In genomic region chr6:90397929-90398674, GRCh38 we compare ENCODE assay signal across 8 cellular contexts.
DNase-seq lines count a peak whose midpoint lies in the region; ATAC-seq, FAIRE-seq and TF ChIP-seq lines count a peak whose summit lies in the region.

No MANE protein-coding gene starts in this region.

- H3K4me2 ChIP-seq in PC-9: peak overlapping the region; percentile 34

- no peaks in the 10 kb centered on the region for H3K9me2 ChIP-seq in PC-9 (ENCODE audit: insufficient read depth)

- H3K27me3 ChIP-seq in PC-9 (ENCODE audit: insufficient read depth, low read depth): no peaks in the 10 kb centered on the region
- H3K27me3 ChIP-seq in pancreas: no peaks in the 10 kb centered on the region
- peaks cover 0 to 22% (median 0%) of the 10 kb centered on the region in 4 donors for H3K27me3 ChIP-seq in esophagus squamous epithelium
- H3K27me3 ChIP-seq in WERI-Rb-1 (ENCODE audit: insufficient read depth, low read depth, severe bottlenecking): no peaks in the 10 kb centered on the region

- TF ChIP-seq CTCF in PC-9 (conservative IDR thresholded peaks at IDR 0.05) (no peak), pancreas (IDR thresholded peaks at IDR 0.05) (no peak), esophagus squamous epithelium (IDR thresholded peaks at IDR 0.05) (no peak), WERI-Rb-1 (IDR thresholded peaks at IDR 0.05; ENCODE audit: low read depth, low read length) (no peak)

- no peak for FAIRE-seq in pancreas (lab: Jason Lieb, UNC)

- CTCF ChIA-PET in PC-9 (lab: Charles Lee): interaction anchor here (0.6 kb wide), 1 partner anchor 577 kb away, joined by 14 read pairs; no protein-coding TSS in a partner anchor

- H3K4me3 ChIP-seq in PC-9 (no peak overlapping the region), pancreas (no peak overlapping the region), esophagus squamous epithelium (no peak overlapping the region), WERI-Rb-1 (ENCODE audit: low read depth, low read length) (no peak overlapping the region)

- TF ChIP-seq POLR2A in esophagus squamous epithelium (IDR thresholded peaks at IDR 0.05): no peak

- WGBS in pancreas, 2 donors: 44 to 49% methylated on average over 5 of the region's 5 CpGs
- WGBS in esophagus squamous epithelium, 2 donors: 52 to 54% methylated on average over 5 of the region's 5 CpGs

- no peaks in the 10 kb centered on the region for H3K36me3 ChIP-seq in PC-9 (ENCODE audit: low read depth)
- H3K36me3 ChIP-seq in pancreas: no peaks in the 10 kb centered on the region
- H3K36me3 ChIP-seq in esophagus squamous epithelium: no peaks in the 10 kb centered on the region
- no peaks in the 10 kb centered on the region for H3K36me3 ChIP-seq in WERI-Rb-1

- DNase-seq in PC-9 (peak; percentile 60 to 74), pancreas (peak in 3 of 6 donors; percentile 29 to 41 (median 30)), esophagus squamous epithelium (lab: John Stamatoyannopoulos, UW) (no peak), NCI-H748 treated with DMSO at 0.1 percent for 48 hours (lab: John Stamatoyannopoulos, UW) (no peak), WERI-Rb-1 (no peak)
- DNase-seq in activated effector memory CD4-positive, alpha-beta T cell treated with anti-CD3 and anti-CD28 coated beads, Interleukin-2, amount 50 U/mL, for 16 hours: peak; percentile 94

- H3K4me1 ChIP-seq in PC-9 (replicated peaks; ENCODE audit: insufficient read depth) (peaks cover 17% of the 10 kb centered on the region), pancreas (peaks cover 0 to 4% (median 0%) of the 10 kb centered on the region in 3 donors), esophagus squamous epithelium (no peaks in the 10 kb centered on the region)

- no peak overlapping the region for H3K27ac ChIP-seq in PC-9
- no peak overlapping the region for H3K27ac ChIP-seq in pancreas
- no peak overlapping the region for H3K27ac ChIP-seq in esophagus squamous epithelium
- H3K27ac ChIP-seq in WERI-Rb-1: no peak overlapping the region

- intact Hi-C loops in PC-9 (cut with micrococcal nuclease; ENCODE audit: unreplicated experiment): loop anchor here (2.0 to 10.0 kb wide), 3 partner anchors 81 to 453 kb away; no protein-coding TSS in a partner anchor
- intact Hi-C loops in pancreas (cut with DNase I): loop anchor here in 2 of 3 donors (5.0 to 10.0 kb wide), 2 partner anchors 423 to 426 kb away; no protein-coding TSS in a partner anchor
- intact Hi-C loops in esophagus squamous epithelium (cut with DNase I): loop anchor here (10.0 kb wide), 1 partner anchor 463 kb away; no protein-coding TSS in a partner anchor

- no TSS peak for BruUV-seq in PC-9 (replicated peaks; lab: Mats Ljungman, UMichigan)

- H3F3A ChIP-seq in PC-9 (ENCODE audit: insufficient read depth, low read depth): no peaks in the 10 kb centered on the region

- H3K79me2 ChIP-seq in PC-9 (ENCODE audit: low read depth): no peaks in the 10 kb centered on the region

- no peaks in the 10 kb centered on the region for H3K9me3 ChIP-seq in PC-9 (ENCODE audit: insufficient read depth, low read depth)
- H3K9me3 ChIP-seq in pancreas: no peaks in the 10 kb centered on the region
- H3K9me3 ChIP-seq in esophagus squamous epithelium: no peaks in the 10 kb centered on the region
- H3K9me3 ChIP-seq in WERI-Rb-1 (ENCODE audit: severe bottlenecking): no peaks in the 10 kb centered on the region

- ATAC-seq in GM18520 (IDR thresholded peaks at IDR 0.05; ENCODE audit: unreplicated experiment) (peak; percentile 88), pancreas (peak; percentile 69 to 93 (median 91)), GM19395 (IDR thresholded peaks at IDR 0.05; ENCODE audit: unreplicated experiment) (no peak)

- no peaks in the 10 kb centered on the region for H4K20me1 ChIP-seq in PC-9 (ENCODE audit: insufficient read depth)

- H2AFZ ChIP-seq in PC-9: no peak overlapping the region

- POLR2A ChIA-PET in PC-9 (lab: Charles Lee; ENCODE audit: unreplicated experiment): no interaction called here

Comparison
In these comparisons a context has a peak if more than half of its experiments do, and no peak if none do; other contexts are left out.
1. DNase-seq: peak in PC-9 (2 of 2) and activated effector memory CD4-positive, alpha-beta T cell treated with anti-CD3 and anti-CD28 coated beads, Interleukin-2, amount 50 U/mL, for 16 hours (single experiment); none in esophagus squamous epithelium (single experiment), NCI-H748 treated with DMSO at 0.1 percent for 48 hours (single experiment) and WERI-Rb-1 (single experiment).